In genomic region chr2:65432227-65433190, GRCh38 we compare ENCODE assay signal across 1 cellular context.
TF ChIP-seq lines count a peak whose summit lies in the region.

Gene SPRED2, minus strand, starts transcription at chr2:65432599. Its CDS starts 612 bp downstream, at chr2:65431987.

TF ChIP-seq in K562, 482 proteins besides CTCF, POLR2A, EP300 and RAD21 (continued from another document and continues in another):
- TF ChIP-seq PREB (CRISPR knock-in tag; IDR thresholded peaks at IDR 0.05): no peak
- TF ChIP-seq MCM7 (IDR thresholded peaks at IDR 0.05): no peak
- TF ChIP-seq LEF1 (IDR thresholded peaks at IDR 0.05): peak; percentile 78
- no peak for TF ChIP-seq SFPQ (IDR thresholded peaks at IDR 0.05; ENCODE audit: low read depth, low read length)
- TF ChIP-seq ATF2 (CRISPR knock-in tag; IDR thresholded peaks at IDR 0.05): no peak; the same call in none of the 2 replicates
- TF ChIP-seq BACH1 (tag; IDR thresholded peaks at IDR 0.05): no peak
- no peak for TF ChIP-seq GATA2 (CRISPR knock-in tag; IDR thresholded peaks at IDR 0.05)
- peak; percentile 91 for TF ChIP-seq TFAP4 (CRISPR knock-in tag; IDR thresholded peaks at IDR 0.05; ENCODE audit: borderline replicate concordance)
- TF ChIP-seq ELK3 (CRISPR knock-in tag; IDR thresholded peaks at IDR 0.05): no peak
- TF ChIP-seq ZBTB43 (CRISPR knock-in tag; IDR thresholded peaks at IDR 0.05): no peak
- no peak for TF ChIP-seq RBM14 (IDR thresholded peaks at IDR 0.05; ENCODE audit: borderline replicate concordance, insufficient read depth, low read depth, low read length)
- TF ChIP-seq HNRNPL (IDR thresholded peaks at IDR 0.05; ENCODE audit: low read depth, low read length): no peak
- TF ChIP-seq HCFC1 (IDR thresholded peaks at IDR 0.05; ENCODE audit: low read depth, low read length): peak; percentile 55
- TF ChIP-seq DPF2 (IDR thresholded peaks at IDR 0.05): peak; percentile 74; the same call in 1 of the 2 replicates
- TF ChIP-seq TAF15 (IDR thresholded peaks at IDR 0.05; ENCODE audit: low read depth, low read length): no peak
- TF ChIP-seq SIX5 (IDR thresholded peaks at IDR 0.05; ENCODE audit: borderline replicate concordance in 1 of 2, insufficient read depth in 1 of 2, low read depth in 1 of 2, low read length in 2 of 2): no peak
- no peak for TF ChIP-seq ZNF232 (CRISPR knock-in tag; IDR thresholded peaks at IDR 0.05)
- no peak for TF ChIP-seq MECOM (CRISPR knock-in tag; IDR thresholded peaks at IDR 0.05)
- TF ChIP-seq STAT6 (CRISPR knock-in tag; IDR thresholded peaks at IDR 0.05): no peak
- 0 out of 4 replicates have a peak, but pooled peaks of 1 of the 2 experiments have one; percentile 26 for TF ChIP-seq ZNF318 (IDR thresholded peaks at IDR 0.05; ENCODE audit: borderline replicate concordance in 1 of 2, low read depth in 1 of 2)
- no peak for TF ChIP-seq HOMEZ (CRISPR knock-in tag; IDR thresholded peaks at IDR 0.05)
- no peak for TF ChIP-seq ZNF584 (CRISPR knock-in tag; IDR thresholded peaks at IDR 0.05; ENCODE audit: low read depth)
- no peak for TF ChIP-seq KAT2B (IDR thresholded peaks at IDR 0.05; ENCODE audit: low read depth, low read length)
- no peak for TF ChIP-seq ZFP36 (IDR thresholded peaks at IDR 0.05; ENCODE audit: low read depth, low read length, partially characterized antibody)
- TF ChIP-seq ARID1B (IDR thresholded peaks at IDR 0.05): peak; percentile 47
- no peak for TF ChIP-seq NFXL1 (CRISPR knock-in tag; IDR thresholded peaks at IDR 0.05)
- peak; percentile 71; the same call in 1 of the 2 replicates for TF ChIP-seq ZBTB33 (CRISPR knock-in tag; IDR thresholded peaks at IDR 0.05)
- peak; percentile 52 to 63; a peak in 1 of 4 replicates for TF ChIP-seq TBL1XR1 (IDR thresholded peaks at IDR 0.05; ENCODE audit: low read length in 2 of 2)
- peak; percentile 52 to 64; a peak in 3 of 4 replicates for TF ChIP-seq TRIM24 (IDR thresholded peaks at IDR 0.05)
- TF ChIP-seq ARNT (IDR thresholded peaks at IDR 0.05): peak; percentile 73 to 75; a peak in 2 of 4 replicates
- peak in 1 of 2 experiments; percentile 91; a peak in 2 of 4 replicates for TF ChIP-seq KDM1A (IDR thresholded peaks at IDR 0.05)
- TF ChIP-seq ZNF408 (CRISPR knock-in tag; IDR thresholded peaks at IDR 0.05; ENCODE audit: low read depth): no peak
- no peak for TF ChIP-seq COPS2 (conservative IDR thresholded peaks at IDR 0.05)
- TF ChIP-seq CBX5 (IDR thresholded peaks at IDR 0.05; ENCODE audit: borderline replicate concordance, low read depth): no peak; the same call in 1 of the 2 replicates
- TF ChIP-seq NBN (IDR thresholded peaks at IDR 0.05; ENCODE audit: low read depth): peak; percentile 92
- no peak for TF ChIP-seq TCF7L2 (IDR thresholded peaks at IDR 0.05; ENCODE audit: low read depth, low read length)
- peak; percentile 94 for TF ChIP-seq ZNF444 (CRISPR knock-in tag; IDR thresholded peaks at IDR 0.05)
